8 cellular contexts compared by ENCODE assay signal in the genomic region with DNA sequence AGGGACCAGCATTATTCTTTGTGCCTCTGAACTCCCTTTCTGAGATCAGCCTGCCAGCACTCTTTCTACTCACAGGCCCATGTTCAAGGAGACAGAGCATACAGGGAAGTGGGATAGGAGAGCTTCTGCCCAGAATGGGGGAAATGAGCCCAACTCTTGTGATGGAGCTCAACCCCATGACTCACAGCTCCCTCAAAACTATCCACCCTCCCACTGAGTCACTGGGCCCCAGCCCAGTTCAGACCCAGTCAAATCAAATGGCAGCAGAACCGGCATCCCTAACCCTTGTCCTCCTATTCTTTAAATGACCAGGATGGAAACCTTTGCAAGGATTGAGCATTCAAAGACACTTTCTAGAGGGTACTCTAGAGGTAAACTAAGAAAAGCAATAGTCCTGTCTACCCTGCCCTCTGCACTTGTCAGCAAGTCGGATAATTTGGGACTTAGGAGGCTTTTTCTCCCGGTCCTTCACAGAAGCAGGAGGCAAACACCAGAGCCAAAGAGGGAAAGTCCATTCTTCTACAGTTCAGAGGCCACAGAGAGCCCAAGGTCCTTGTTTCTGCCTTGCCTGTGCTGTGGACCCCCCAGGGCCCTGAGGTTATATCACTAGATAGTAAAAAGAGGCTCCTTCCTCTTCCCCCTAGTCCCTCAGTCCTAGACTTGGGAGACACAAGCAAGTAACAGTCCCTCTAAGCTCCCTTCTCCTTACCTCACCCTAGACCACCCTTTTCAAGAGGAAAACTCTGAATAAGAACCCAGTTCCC. TPM values are rescaled to one million over a fixed set of nuclear protein-coding genes. Genes with fewer than 3 reads are reported as not detected.
DNase-seq lines count a peak whose midpoint lies in the region; ATAC-seq and TF ChIP-seq lines count a peak whose summit lies in the region.

No MANE protein-coding gene starts in this region.

- no CpG with 5 or more reads among the region's 3 CpGs for WGBS in neuronal stem cell (ENCODE audit: extremely low coverage in 2 of 2, insufficient read length in 2 of 2, insufficient replicate concordance in 1 of 2), 2 donors

- no peak overlapping the region for H2BK5ac ChIP-seq in neuronal stem cell (ENCODE audit: low read length)

- H3K23ac ChIP-seq in neuronal stem cell (ENCODE audit: low read depth, low read length, poor library complexity): no peak overlapping the region

- peak overlapping the region; percentile 85 for H3K27ac Mint-ChIP-seq in CD8-positive, alpha-beta T cell

- H2AFZ ChIP-seq in neuronal stem cell (ENCODE audit: low read length): no peak overlapping the region

- no peaks in the 10 kb centered on the region for H3K27me3 Mint-ChIP-seq in CD8-positive, alpha-beta T cell (ENCODE audit: low read depth)

- H3K9ac ChIP-seq in neuronal stem cell (ENCODE audit: low read depth, low read length, poor library complexity): no peak overlapping the region

- CTCF ChIA-PET in CD8-positive, alpha-beta T cell (lab: Charles Lee): interaction anchor here (1.0 to 3.6 kb wide), 6 partner anchors 9 to 148 kb away, joined by 3 to 19 read pairs (median 4); a partner anchor contains a TSS
- CTCF ChIA-PET in HEK293T (lab: Yijun Ruan, JAX): no interaction called here

- H2BK15ac ChIP-seq in neuronal stem cell (ENCODE audit: low read length): no peak overlapping the region

- H3K36me3 Mint-ChIP-seq in CD8-positive, alpha-beta T cell: peaks cover 4% of the 10 kb centered on the region

- peaks cover 61% of the 10 kb centered on the region for H3K4me1 Mint-ChIP-seq in CD8-positive, alpha-beta T cell (ENCODE audit: low read depth)

- H2BK12ac ChIP-seq in neuronal stem cell (ENCODE audit: low read length): no peak overlapping the region

- no peaks in the 10 kb centered on the region for H3K9me3 Mint-ChIP-seq in CD8-positive, alpha-beta T cell

- H3K4me1 ChIP-seq in CD8-positive, alpha-beta T cell (ENCODE audit: insufficient read depth, low read length): peaks cover 49% of the 10 kb centered on the region
- peaks cover 28 to 32% of the 10 kb centered on the region in 2 donors for H3K4me1 ChIP-seq in neuronal stem cell (ENCODE audit: control insufficient read depth in 2 of 2, insufficient read depth in 1 of 2, low read depth in 1 of 2, low read length in 2 of 2)

- H3K4me2 ChIP-seq in neuronal stem cell (ENCODE audit: insufficient read depth, low read length, poor library complexity, severe bottlenecking): peak overlapping the region; percentile 43

- H3K4ac ChIP-seq in neuronal stem cell (ENCODE audit: low read length): no peak overlapping the region

- ATAC-seq in CD8-positive, alpha-beta T cell: no peak
- ATAC-seq in HG02763 (IDR thresholded peaks at IDR 0.05; ENCODE audit: unreplicated experiment): no peak

- intact Hi-C loops in CD8-positive, alpha-beta T cell (cut with DNase I, micrococcal nuclease): loop anchor here (5.0 to 10.0 kb wide), 4 partner anchors 588 to 1652 kb away; a partner anchor contains a TSS

- peaks cover 14% of the 10 kb centered on the region for H3K79me1 ChIP-seq in neuronal stem cell (ENCODE audit: low read depth, low read length)

- no peak overlapping the region for H2AK5ac ChIP-seq in neuronal stem cell (ENCODE audit: low read depth, low read length)

- H4K91ac ChIP-seq in neuronal stem cell (ENCODE audit: low read depth, low read length, poor library complexity): no peak overlapping the region

- POLR2A ChIA-PET in CD8-positive, alpha-beta T cell (lab: Charles Lee): interaction anchor here (1.4 to 2.5 kb wide), 3 partner anchors 9 to 41 kb away, joined by 3 to 16 read pairs (median 7); a partner anchor contains a TSS
- POLR2A ChIA-PET in HEK293T (lab: Yijun Ruan, JAX): interaction anchor here (1.9 kb wide), 1 partner anchor 41 kb away, joined by 6 read pairs; no protein-coding TSS in a partner anchor

- no peak overlapping the region for H3K27ac ChIP-seq in CD8-positive, alpha-beta T cell (ENCODE audit: low read depth, low read length)
- peak overlapping the region; percentile 99 for H3K27ac ChIP-seq in epithelial cell of prostate
- peak overlapping the region; percentile 48 for H3K27ac ChIP-seq in neuronal stem cell (replicated peaks; ENCODE audit: low read length)

- no peaks in the 10 kb centered on the region for H3K36me3 ChIP-seq in CD8-positive, alpha-beta T cell (ENCODE audit: insufficient read depth, low read length)
- H3K36me3 ChIP-seq in neuronal stem cell (replicated peaks in 1 of 2; ENCODE audit: control insufficient read depth in 2 of 2, insufficient read depth in 2 of 2, low read length in 2 of 2): peaks cover 7 to 19% of the 10 kb centered on the region in 2 donors

- no peak for TF ChIP-seq CTCF in CD8-positive, alpha-beta T cell (IDR thresholded peaks at IDR 0.05)

- H3K27me3 ChIP-seq in CD8-positive, alpha-beta T cell (ENCODE audit: insufficient read depth, low read length): no peaks in the 10 kb centered on the region
- no peaks in the 10 kb centered on the region for H3K27me3 ChIP-seq in neuronal stem cell (ENCODE audit: control insufficient read depth in 3 of 3, insufficient read depth in 3 of 3, low read depth in 1 of 3, low read length in 3 of 3)

- H2BK120ac ChIP-seq in neuronal stem cell (ENCODE audit: low read depth, low read length): no peak overlapping the region

- H3K14ac ChIP-seq in neuronal stem cell (ENCODE audit: low read length): no peak overlapping the region

- peak overlapping the region; percentile 82 for H3K4me3 Mint-ChIP-seq in CD8-positive, alpha-beta T cell

- no peak overlapping the region for H3K4me3 ChIP-seq in CD8-positive, alpha-beta T cell (ENCODE audit: low read depth, low read length)
- H3K4me3 ChIP-seq in neuronal stem cell (ENCODE audit: low read length in 2 of 2): no peak overlapping the region

- no peak overlapping the region for H3K18ac ChIP-seq in neuronal stem cell (ENCODE audit: low read length)

- H4K8ac ChIP-seq in neuronal stem cell (ENCODE audit: low read depth, low read length): no peak overlapping the region

- no peak for DNase-seq in CD8-positive, alpha-beta T cell
- DNase-seq in RKO (ENCODE audit: low spot score) (peak; percentile 34), epithelial cell of prostate (ENCODE audit: low read depth, low spot score) (no peak), neuronal stem cell (ENCODE audit: low spot score) (no peak), GM19238 (ENCODE audit: insufficient read length, low spot score) (no peak), HEK293T (ENCODE audit: extremely low spot score) (no peak), NCI-H1105 (lab: John Stamatoyannopoulos, UW) (no peak)

- no peaks in the 10 kb centered on the region for H3K9me3 ChIP-seq in CD8-positive, alpha-beta T cell (ENCODE audit: low read length)
- no peaks in the 10 kb centered on the region for H3K9me3 ChIP-seq in neuronal stem cell (replicated peaks in 1 of 2; ENCODE audit: control insufficient read depth in 2 of 2, insufficient read depth in 1 of 2, low read depth in 1 of 2, low read length in 2 of 2)

TF ChIP-seq in HEK293T, 16 proteins besides CTCF, POLR2A, EP300 and RAD21:
- TF ChIP-seq ELF4 (IDR thresholded peaks at IDR 0.05) (no peak), ZNF384 (IDR thresholded peaks at IDR 0.05) (no peak), ARNT (IDR thresholded peaks at IDR 0.05) (no peak), FOXM1 (IDR thresholded peaks at IDR 0.05; ENCODE audit: borderline replicate concordance) (no peak), L3MBTL2 (conservative IDR thresholded peaks at IDR 0.05) (no peak), NFRKB (IDR thresholded peaks at IDR 0.05) (no peak), FOXA1 (IDR thresholded peaks at IDR 0.05) (no peak), SP1 (IDR thresholded peaks at IDR 0.05) (no peak), SUZ12 (IDR thresholded peaks at IDR 0.05) (no peak), TARDBP (IDR thresholded peaks at IDR 0.05) (no peak)

RNA-seq across cellular contexts. Expression of a gene that starts 3.2 kb away (rescaled TPM):
- 1 to 10 TPM; 2.2 to 2.4 TPM for total RNA-seq in CD8-positive, alpha-beta T cell
- polyA plus RNA-seq in neuronal stem cell (2013, experiment 1 of 2): 22.3 TPM
- polyA plus RNA-seq in neuronal stem cell (2013, experiment 2 of 2): 22.3 TPM

RNA-seq across cellular contexts. Expression of a gene that starts 9.5 kb away (rescaled TPM):
- total RNA-seq in CD8-positive, alpha-beta T cell: 10 to 100 TPM; 30.5 to 31.3 TPM
- 135 TPM for polyA plus RNA-seq in neuronal stem cell (2013, experiment 1 of 2)
- 135 TPM for polyA plus RNA-seq in neuronal stem cell (2013, experiment 2 of 2)

RNA-seq across cellular contexts. Expression of a gene that starts 16.0 kb away (rescaled TPM):
- total RNA-seq in CD8-positive, alpha-beta T cell: 10 to 100 TPM; 15.1 to 16.4 TPM
- polyA plus RNA-seq in neuronal stem cell (2013, experiment 1 of 2): 9.3 TPM
- 9.1 TPM for polyA plus RNA-seq in neuronal stem cell (2013, experiment 2 of 2)

RNA-seq across cellular contexts. Expression of a gene that starts 32.7 kb away (rescaled TPM):
- total RNA-seq in CD8-positive, alpha-beta T cell: 10 to 100 TPM; 15.2 to 19.4 TPM
- polyA plus RNA-seq in neuronal stem cell (2013, experiment 1 of 2): 61.9 TPM
- 57.5 TPM for polyA plus RNA-seq in neuronal stem cell (2013, experiment 2 of 2)

RNA-seq across cellular contexts. Expression of a gene that starts 40.0 kb away (rescaled TPM):
- 100 to 1,000 TPM; 219 to 231 TPM for total RNA-seq in CD8-positive, alpha-beta T cell
- polyA plus RNA-seq in neuronal stem cell (2013, experiment 1 of 2): 97.4 TPM
- 97.3 TPM for polyA plus RNA-seq in neuronal stem cell (2013, experiment 2 of 2)
